In the genomic region with DNA sequence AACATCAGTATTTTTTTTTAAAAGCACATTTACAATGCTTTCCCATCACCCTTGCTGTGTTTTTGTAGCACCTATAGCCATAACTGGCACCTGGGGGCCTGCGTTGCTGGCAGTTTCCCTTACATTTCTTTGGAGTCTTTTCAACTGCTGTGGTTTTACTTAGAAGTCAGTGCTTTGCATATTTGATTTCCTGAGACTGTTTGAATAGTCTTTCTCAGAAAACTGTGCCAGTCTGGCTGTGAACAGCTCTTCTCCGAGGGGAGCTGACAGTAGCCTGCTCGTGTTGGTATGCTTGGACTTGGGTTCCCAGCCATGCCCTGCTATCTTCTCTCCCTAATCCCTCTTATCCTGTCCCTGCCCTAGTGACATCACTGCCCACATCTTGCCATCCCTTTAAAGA, we compare ENCODE assay signal across 9 cellular contexts.
DNase-seq lines count a peak whose midpoint lies in the region; ATAC-seq and TF ChIP-seq lines count a peak whose summit lies in the region.
"Had no signal": no experiment of that assay in that cellular context is flagged by ENCODE, and none has a peak within 500 bp of the region (broad histone marks: within the 10 kb centered on the region; RNA-seq: fewer than 3 reads in every experiment).

No MANE protein-coding gene starts in this region.

- no peaks in the 10 kb centered on the region for H3K9me3 Mint-ChIP-seq in mesothelial cell of epicardium
- H3K9me3 Mint-ChIP-seq: nephron had no signal

- TF ChIP-seq CTCF in mammary epithelial cell (conservative IDR thresholded peaks at IDR 0.05 in 1 of 2, IDR thresholded peaks at IDR 0.05 in 1 of 2; ENCODE audit: extremely low read depth in 1 of 2, insufficient read depth in 1 of 2, low read depth in 1 of 2, low read length in 2 of 2) (no peak), breast epithelium (IDR thresholded peaks at IDR 0.05) (no peak), mesothelial cell of epicardium (IDR thresholded peaks at IDR 0.05; ENCODE audit: unreplicated experiment) (no peak), gastrocnemius medialis (IDR thresholded peaks at IDR 0.05 in 4 of 5, conservative IDR thresholded peaks at IDR 0.05 in 1 of 5) (no peak)

- H3K36me3 ChIP-seq in mammary epithelial cell (ENCODE audit: insufficient read depth, low read length) = no peaks in the 10 kb centered on the region
- no peaks in the 10 kb centered on the region for H3K36me3 ChIP-seq in breast epithelium
- H3K36me3 ChIP-seq in gastrocnemius medialis = no peaks in the 10 kb centered on the region

- no peak for ATAC-seq in gastrocnemius medialis

- intact Hi-C loops in mammary epithelial cell (cut with micrococcal nuclease) = no loop called here
- intact Hi-C loops in breast epithelium (cut with DNase I; ENCODE audit: low total_unique reads) = loop anchor here (5.0 kb wide), 1 partner anchor 540 kb away; no protein-coding TSS in a partner anchor
- intact Hi-C loops in gastrocnemius medialis (cut with DNase I; ENCODE audit: low total_unique reads) = no loop called here

- BruUV-seq in mammary epithelial cell (replicated peaks; lab: Mats Ljungman, UMichigan) = no TSS peak

- DNase-seq in mammary epithelial cell (no peak), breast epithelium (ENCODE audit: low spot score in 2 of 2) (no peak), RPMI7951 (ENCODE audit: low read depth) (peak; percentile 47), mesothelial cell of epicardium (ENCODE audit: low spot score in 2 of 2, unreplicated experiment in 2 of 2) (no peak), gastrocnemius medialis (no peak), EL (no peak)
- peak; percentile 26 for DNase-seq in activated naive CD8-positive, alpha-beta T cell treated with anti-CD3 and anti-CD28 coated beads, Interleukin-2, amount 50 U/mL, for 16 hours (ENCODE audit: low read depth, low spot score)
- peak; percentile 12 for DNase-seq in stimulated activated CD8-positive, alpha-beta memory T cell treated with anti-CD3 and anti-CD28 coated beads, Interleukin-4, amount 100 ng/mL, for 24 hours (ENCODE audit: low read depth)

- H3K4me2 ChIP-seq in mammary epithelial cell (ENCODE audit: insufficient read depth, low read depth, low read length) = peak overlapping the region; percentile 32

- WGBS in mammary epithelial cell (ENCODE audit: low coverage, missing lambda C conversion rate) = 5% methylated on average over 3 of the region's 3 CpGs

- H3K27ac ChIP-seq in mammary epithelial cell (ENCODE audit: insufficient read depth, low read depth, low read length) (no peak overlapping the region), breast epithelium (no peak overlapping the region), gastrocnemius medialis (no peak overlapping the region)

- in situ Hi-C loops in mammary epithelial cell (cut with MboI; ENCODE audit: low sequenced_read_pairs in 2 of 2) = no loop called here
- in situ Hi-C loops in gastrocnemius medialis (cut with MboI; ENCODE audit: low sequenced_read_pairs in 4 of 4) = no loop called here

- H3K4me3 Mint-ChIP-seq in mesothelial cell of epicardium = no peak overlapping the region
- H3K4me3 Mint-ChIP-seq: nephron had no signal

- peak overlapping the region; percentile 91 for H2AFZ ChIP-seq in mammary epithelial cell (ENCODE audit: low read depth, low read length)

- no peaks in the 10 kb centered on the region for H3K27me3 ChIP-seq in mammary epithelial cell (ENCODE audit: insufficient read depth, low read length)
- no peaks in the 10 kb centered on the region for H3K27me3 ChIP-seq in breast epithelium
- no peaks in the 10 kb centered on the region for H3K27me3 ChIP-seq in gastrocnemius medialis

- H4K20me1 ChIP-seq in mammary epithelial cell (ENCODE audit: insufficient read depth, low read length) = no peaks in the 10 kb centered on the region

- H3K79me2 ChIP-seq in mammary epithelial cell (ENCODE audit: insufficient read depth, low read length) = no peaks in the 10 kb centered on the region

- CTCF ChIA-PET in mammary epithelial cell (lab: Charles Lee; ENCODE audit: low non-redundant PET) = no interaction called here

- H3K27ac Mint-ChIP-seq in mesothelial cell of epicardium = no peak overlapping the region
- H3K27ac Mint-ChIP-seq: nephron had no signal

- no peaks in the 10 kb centered on the region for H3K36me3 Mint-ChIP-seq in mesothelial cell of epicardium

- H3K9me3 ChIP-seq in mammary epithelial cell (replicated peaks; ENCODE audit: insufficient read depth, low read length) (no peaks in the 10 kb centered on the region), breast epithelium (no peaks in the 10 kb centered on the region), gastrocnemius medialis (no peaks in the 10 kb centered on the region)

- H3K4me1 Mint-ChIP-seq in mesothelial cell of epicardium = peaks cover 5% of the 10 kb centered on the region
- H3K4me1 Mint-ChIP-seq: nephron had no signal

- dilution Hi-C loops in mammary epithelial cell (cut with HindIII; ENCODE audit: low sequenced_read_pairs) = no loop called here

- H3K4me1 ChIP-seq in mammary epithelial cell (ENCODE audit: insufficient read depth, low read length) (peaks cover 28% of the 10 kb centered on the region), breast epithelium (peaks cover 0 to 3% of the 10 kb centered on the region in 2 donors), gastrocnemius medialis (no peaks in the 10 kb centered on the region)

- H3K4me3 ChIP-seq in mammary epithelial cell (replicated peaks in 1 of 3; ENCODE audit: insufficient read depth in 1 of 3, low read depth in 2 of 3, low read length in 3 of 3) (no peak overlapping the region), breast epithelium (no peak overlapping the region), gastrocnemius medialis (no peak overlapping the region)

- no peak for TF ChIP-seq POLR2A in breast epithelium (IDR thresholded peaks at IDR 0.05)
- no peak for TF ChIP-seq POLR2A in gastrocnemius medialis (IDR thresholded peaks at IDR 0.05)

- peaks cover 7% of the 10 kb centered on the region for H3K27me3 Mint-ChIP-seq in mesothelial cell of epicardium (ENCODE audit: low read depth)

- no peak overlapping the region for H3K9ac ChIP-seq in mammary epithelial cell (ENCODE audit: insufficient read depth, low read length)

Comparison
In these comparisons a context has a peak if more than half of its experiments do, and no peak if none do; other contexts are left out.
1. DNase-seq: peak in RPMI7951 (single experiment), activated naive CD8-positive, alpha-beta T cell treated with anti-CD3 and anti-CD28 coated beads, Interleukin-2, amount 50 U/mL, for 16 hours (single experiment) and stimulated activated CD8-positive, alpha-beta memory T cell treated with anti-CD3 and anti-CD28 coated beads, Interleukin-4, amount 100 ng/mL, for 24 hours (single experiment); none in mammary epithelial cell (single experiment), breast epithelium (0 of 2), mesothelial cell of epicardium (0 of 2), gastrocnemius medialis (0 of 2) and EL (single experiment).